In genomic region chrX:27767387-27767786, GRCh38 we compare ENCODE assay signal across 26 cellular contexts. TPM values are rescaled to one million over a fixed set of nuclear protein-coding genes. Genes with fewer than 3 reads are reported as not detected.
DNase-seq lines count a peak whose midpoint lies in the region; ATAC-seq, FAIRE-seq and TF ChIP-seq lines count a peak whose summit lies in the region.
"Had no signal": no experiment of that assay in that cellular context is flagged by ENCODE, and none has a peak within 500 bp of the region (broad histone marks: within the 10 kb centered on the region; RNA-seq: fewer than 3 reads in every experiment).

No MANE protein-coding gene starts in this region.

- H3K9me3 ChIP-seq in T-helper 17 cell (ENCODE audit: control insufficient read depth, low read length, poor library complexity, severe bottlenecking): no peaks in the 10 kb centered on the region
- H3K9me3 ChIP-seq: Caco-2, HAP-1, MG63 had no signal

- ATAC-seq in GM19463 (IDR thresholded peaks at IDR 0.05; ENCODE audit: unreplicated experiment) (no peak), T-helper 17 cell (no peak)

- intact Hi-C loops in head of caudate nucleus (cut with DNase I): no loop called here

- peak; percentile 27 for DNase-seq in A172 (ENCODE audit: low spot score)
- DNase-seq in RCC 7860 (ENCODE audit: low spot score): peak; percentile 3
- peak; percentile 28 for DNase-seq in fibroblast of the aortic adventitia (ENCODE audit: low read depth)
- no peak for DNase-seq in T-helper 17 cell
- DNase-seq in OCI-M1 (lab: John Stamatoyannopoulos, UW): no peak
- no peak for DNase-seq in head of caudate nucleus
- DNase-seq: AML-193; Caco-2; CD4-positive, alpha-beta memory T cell; DMS79; GF-D8; GOT3; HFFc6; KG1; MG63; NCI-H1105 treated with DMSO at 0.1 percent for 48 hours; NCI-H2029 treated with DMSO at 0.1 percent for 48 hours; NCI-H2227 treated with DMSO at 0.1 percent for 48 hours; NCI-H526 treated with DMSO at 0.1 percent for 48 hours had no signal

- H3K4me3 Mint-ChIP-seq in T-helper 17 cell: no peak overlapping the region
- H3K4me3 Mint-ChIP-seq: CD4-positive, alpha-beta memory T cell; HFFc6 had no signal

- H3K27ac Mint-ChIP-seq in T-helper 17 cell: no peak overlapping the region
- H3K27ac Mint-ChIP-seq: CD4-positive, alpha-beta memory T cell; HFFc6 had no signal

- no peaks in the 10 kb centered on the region for H3K36me3 Mint-ChIP-seq in T-helper 17 cell (ENCODE audit: low read depth)
- H3K36me3 Mint-ChIP-seq: CD4-positive, alpha-beta memory T cell had no signal

- no peak for TF ChIP-seq CTCF in fibroblast of the aortic adventitia (IDR thresholded peaks at IDR 0.05; ENCODE audit: insufficient read depth, low read length)

- no peaks in the 10 kb centered on the region for H3K27me3 Mint-ChIP-seq in T-helper 17 cell
- H3K27me3 Mint-ChIP-seq: CD4-positive, alpha-beta memory T cell had no signal

- no peaks in the 10 kb centered on the region for H3K4me1 Mint-ChIP-seq in T-helper 17 cell
- H3K4me1 Mint-ChIP-seq: CD4-positive, alpha-beta memory T cell had no signal

- FAIRE-seq in RCC 7860 (lab: Jason Lieb, UNC) (peak; percentile 28), colon (lab: Jason Lieb, UNC) (peak; percentile 49)
- FAIRE-seq: A204.1, GM12891 had no signal

- H3K4me3 ChIP-seq in fibroblast of the aortic adventitia (ENCODE audit: low read depth, low read length): no peak overlapping the region
- H3K4me3 ChIP-seq: BLaER1 treated with 17β-estradiol and CSF1 and Interleukin-3, amounts not matched to agents 10 nM and 100 nM; HAP-1; MG63 had no signal

RNA-seq across cellular contexts. Expression of gene MAGEB10, which starts 40.4 kb away (rescaled TPM):
- not detected in 2 replicates for total RNA-seq in A172 (2014; rRNA removed; shearing (Covaris generic))
- total RNA-seq in fibroblast of the aortic adventitia (ENCODE audit: low replicate concordance) (not detected in 2 replicates), T-helper 17 cell (not detected)
- total RNA-seq: Caco-2; CD4-positive, alpha-beta memory T cell; HFFc6; NCI-H460 had no signal

Comparison
In these comparisons a context has a peak if more than half of its experiments do, and no peak if none do; other contexts are left out.
1. DNase-seq: peak in A172 (single experiment), RCC 7860 (single experiment) and fibroblast of the aortic adventitia (single experiment); none in T-helper 17 cell (0 of 3), OCI-M1 (single experiment) and head of caudate nucleus (0 of 42).